In the genomic region with DNA sequence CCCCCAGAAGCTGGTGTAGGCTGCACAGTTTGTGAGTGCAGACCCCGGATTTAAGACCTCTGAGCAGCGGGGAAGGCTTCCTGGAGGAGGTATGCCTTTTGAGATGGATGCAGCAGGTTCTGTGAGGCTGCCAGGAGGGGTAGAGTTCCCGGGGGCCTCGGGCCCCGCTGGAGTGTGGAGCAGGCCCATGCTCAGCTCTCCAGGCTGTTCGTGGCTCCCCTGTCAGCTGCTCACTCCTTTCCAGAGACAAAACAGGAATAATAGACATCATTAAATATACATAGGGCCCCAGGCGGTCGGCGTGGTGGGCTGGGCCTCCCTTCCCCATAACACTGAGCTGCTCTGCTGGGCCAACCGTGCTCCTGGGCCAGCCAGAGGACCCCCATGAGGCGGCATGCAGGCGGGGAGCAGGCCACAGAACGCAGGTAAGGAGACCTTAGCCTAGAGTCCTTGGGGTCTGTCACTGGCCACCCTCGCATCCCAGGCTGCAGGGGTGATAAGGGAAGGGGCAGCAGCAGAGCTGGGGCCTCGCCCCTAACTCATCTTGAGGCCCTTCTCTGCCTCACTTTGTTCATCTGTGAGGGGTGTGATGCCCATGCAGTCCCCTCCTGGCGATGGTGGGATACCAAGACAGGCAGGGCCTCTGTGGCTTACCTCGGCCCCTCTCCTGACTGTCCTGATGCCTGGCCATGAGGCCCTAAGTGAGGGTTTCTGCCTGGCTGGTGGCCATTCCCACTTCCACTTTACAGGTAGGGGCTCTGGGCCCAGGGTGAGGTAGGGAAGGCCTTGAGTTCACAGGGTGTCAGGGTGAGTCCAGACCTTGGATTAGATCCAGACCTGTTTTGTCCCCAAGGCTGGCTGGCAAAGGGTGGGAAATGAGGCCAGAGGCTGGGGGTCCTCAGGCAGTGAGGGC, we compare ENCODE assay signal across 1 cellular context.
TF ChIP-seq lines count a peak whose summit lies in the region.

A gene with protein sequence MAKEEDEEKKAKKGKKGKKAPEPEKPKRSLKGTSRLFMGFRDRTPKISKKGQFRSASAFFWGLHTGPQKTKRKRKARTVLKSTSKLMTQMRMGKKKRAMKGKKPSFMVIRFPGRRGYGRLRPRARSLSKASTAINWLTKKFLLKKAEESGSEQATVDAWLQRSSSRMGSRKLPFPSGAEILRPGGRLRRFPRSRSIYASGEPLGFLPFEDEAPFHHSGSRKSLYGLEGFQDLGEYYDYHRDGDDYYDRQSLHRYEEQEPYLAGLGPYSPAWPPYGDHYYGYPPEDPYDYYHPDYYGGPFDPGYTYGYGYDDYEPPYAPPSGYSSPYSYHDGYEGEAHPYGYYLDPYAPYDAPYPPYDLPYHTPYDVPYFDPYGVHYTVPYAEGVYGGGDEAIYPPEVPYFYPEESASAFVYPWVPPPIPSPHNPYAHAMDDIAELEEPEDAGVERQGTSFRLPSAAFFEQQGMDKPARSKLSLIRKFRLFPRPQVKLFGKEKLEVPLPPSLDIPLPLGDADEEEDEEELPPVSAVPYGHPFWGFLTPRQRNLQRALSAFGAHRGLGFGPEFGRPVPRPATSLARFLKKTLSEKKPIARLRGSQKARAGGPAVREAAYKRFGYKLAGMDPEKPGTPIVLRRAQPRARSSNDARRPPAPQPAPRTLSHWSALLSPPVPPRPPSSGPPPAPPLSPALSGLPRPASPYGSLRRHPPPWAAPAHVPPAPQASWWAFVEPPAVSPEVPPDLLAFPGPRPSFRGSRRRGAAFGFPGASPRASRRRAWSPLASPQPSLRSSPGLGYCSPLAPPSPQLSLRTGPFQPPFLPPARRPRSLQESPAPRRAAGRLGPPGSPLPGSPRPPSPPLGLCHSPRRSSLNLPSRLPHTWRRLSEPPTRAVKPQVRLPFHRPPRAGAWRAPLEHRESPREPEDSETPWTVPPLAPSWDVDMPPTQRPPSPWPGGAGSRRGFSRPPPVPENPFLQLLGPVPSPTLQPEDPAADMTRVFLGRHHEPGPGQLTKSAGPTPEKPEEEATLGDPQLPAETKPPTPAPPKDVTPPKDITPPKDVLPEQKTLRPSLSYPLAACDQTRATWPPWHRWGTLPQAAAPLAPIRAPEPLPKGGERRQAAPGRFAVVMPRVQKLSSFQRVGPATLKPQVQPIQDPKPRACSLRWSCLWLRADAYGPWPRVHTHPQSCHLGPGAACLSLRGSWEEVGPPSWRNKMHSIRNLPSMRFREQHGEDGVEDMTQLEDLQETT (N-terminal part only) (plus strand): TSS at position 357 of the 913 bp plus-strand sequence. CDS start 10,045 bp downstream, outside the sequence.

TF ChIP-seq in SK-N-SH treated with all-trans-retinoic acid at 6 μM for 48 hours, 23 proteins besides CTCF, POLR2A, EP300 and RAD21 (continued from another document):
- TF ChIP-seq CREB5 (CRISPR knock-in tag; IDR thresholded peaks at IDR 0.05; ENCODE audit: low read depth) (no peak), RARB (CRISPR knock-in tag; IDR thresholded peaks at IDR 0.05) (no peak)
